ENCODE assay signal across 14 cellular contexts in genomic region chr9:136354592-136355085, GRCh38. TPM values are rescaled to one million over a fixed set of nuclear protein-coding genes. Genes with fewer than 3 reads are reported as not detected.
DNase-seq lines count a peak whose midpoint lies in the region; ATAC-seq, FAIRE-seq and TF ChIP-seq lines count a peak whose summit lies in the region.
"Had no signal": no experiment of that assay in that cellular context is flagged by ENCODE, and none has a peak within 500 bp of the region (broad histone marks: within the 10 kb centered on the region; RNA-seq: fewer than 3 reads in every experiment).

No MANE protein-coding gene starts in this region.

- no peak overlapping the region for H3K4me3 Mint-ChIP-seq in activated CD4-positive, alpha-beta memory T cell treated with anti-CD3 and anti-CD28 coated beads for 36 hours
- H3K4me3 Mint-ChIP-seq: CD4-positive, alpha-beta memory T cell; natural killer cell had no signal

- no peaks in the 10 kb centered on the region for H4K20me1 ChIP-seq in GM23248 (ENCODE audit: insufficient read depth)

- H3K9me3 ChIP-seq in GM23248 (ENCODE audit: low read depth) (no peaks in the 10 kb centered on the region), RWPE2 (ENCODE audit: severe bottlenecking) (no peaks in the 10 kb centered on the region), pancreas (no peaks in the 10 kb centered on the region)
- H3K9me3 ChIP-seq: thoracic aorta had no signal

- POLR2A ChIA-PET in activated CD4-positive, alpha-beta memory T cell treated with anti-CD3 and anti-CD28 coated beads for 36 hours (lab: Charles Lee), result interaction anchor here (0.9 to 1.4 kb wide), 2 partner anchors 8 to 9 kb away, joined by 3 to 5 read pairs; partner anchors contain the start of gene DNLZ

- no peak overlapping the region for H2AFZ ChIP-seq in GM23248

- no peak overlapping the region for H3K4me2 ChIP-seq in GM23248 (ENCODE audit: unreplicated experiment)

- H3K79me2 ChIP-seq in GM23248 (ENCODE audit: insufficient read depth), result no peaks in the 10 kb centered on the region

- no peaks in the 10 kb centered on the region for H3K36me3 ChIP-seq in GM23248 (ENCODE audit: low read depth)
- no peaks in the 10 kb centered on the region for H3K36me3 ChIP-seq in RWPE2 (ENCODE audit: low read depth)
- H3K36me3 ChIP-seq in pancreas, result no peaks in the 10 kb centered on the region

- H3K27me3 Mint-ChIP-seq in activated CD4-positive, alpha-beta memory T cell treated with anti-CD3 and anti-CD28 coated beads for 36 hours, result no peaks in the 10 kb centered on the region
- H3K27me3 Mint-ChIP-seq: CD4-positive, alpha-beta memory T cell had no signal

- no peaks in the 10 kb centered on the region for H3K9me2 ChIP-seq in GM23248 (ENCODE audit: insufficient read depth)

- H3K27ac Mint-ChIP-seq in activated CD4-positive, alpha-beta memory T cell treated with anti-CD3 and anti-CD28 coated beads for 36 hours, result no peak overlapping the region
- H3K27ac Mint-ChIP-seq: natural killer cell had no signal

- ATAC-seq in RWPE2 (ENCODE audit: low read depth), result peak; percentile 35
- ATAC-seq in pancreas, result peak; percentile 9 to 25 (median 14)
- ATAC-seq in GM19463 (IDR thresholded peaks at IDR 0.05; ENCODE audit: unreplicated experiment), result no peak
- no peak for ATAC-seq in GM21619 (IDR thresholded peaks at IDR 0.05; ENCODE audit: unreplicated experiment)
- ATAC-seq: natural killer cell had no signal

- in situ Hi-C loops in GM23248 (cut with MboI), result no loop called here

- DNase-seq in GM23248 (peak; percentile 77), RWPE2 (ENCODE audit: low spot score) (no peak), glomerular visceral epithelial cell (ENCODE audit: extremely low spot score) (peak; percentile 54), pancreas (no peak), GM20000 (ENCODE audit: low spot score) (no peak)
- no peak for DNase-seq in activated CD4-positive, alpha-beta memory T cell treated with anti-CD3 and anti-CD28 coated beads for 36 hours
- DNase-seq: CD4-positive, alpha-beta memory T cell; natural killer cell; NCI-H524 treated with DMSO at 0.1 percent for 48 hours; stimulated activated CD4-positive, alpha-beta T cell treated with anti-CD3 and anti-CD28 coated beads, Interleukin-2, amount 100 ng/mL, for 48 hours; T-helper 1 cell had no signal

- no peaks in the 10 kb centered on the region for H3K9me3 Mint-ChIP-seq in activated CD4-positive, alpha-beta memory T cell treated with anti-CD3 and anti-CD28 coated beads for 36 hours
- H3K9me3 Mint-ChIP-seq: CD4-positive, alpha-beta memory T cell; natural killer cell had no signal

- H3K27me3 ChIP-seq in GM23248 (replicated peaks; ENCODE audit: insufficient read depth), result no peaks in the 10 kb centered on the region
- no peaks in the 10 kb centered on the region for H3K27me3 ChIP-seq in RWPE2 (ENCODE audit: insufficient read depth, poor library complexity, severe bottlenecking)
- H3K27me3 ChIP-seq in pancreas, result no peaks in the 10 kb centered on the region

- 0 out of 2 replicates have a peak overlapping the region, but pooled peaks have one; percentile 0 for H3K9ac ChIP-seq in GM23248

- 0 out of 2 replicates have a peak, but pooled peaks cover 3% of the 10 kb centered on the region for H3F3A ChIP-seq in GM23248 (ENCODE audit: insufficient read depth)

- H3K36me3 Mint-ChIP-seq in activated CD4-positive, alpha-beta memory T cell treated with anti-CD3 and anti-CD28 coated beads for 36 hours, result no peaks in the 10 kb centered on the region
- H3K36me3 Mint-ChIP-seq: natural killer cell had no signal

- TF ChIP-seq CTCF in RWPE2 (IDR thresholded peaks at IDR 0.05; ENCODE audit: poor library complexity, severe bottlenecking), result no peak
- TF ChIP-seq CTCF in pancreas (IDR thresholded peaks at IDR 0.05), result no peak
- TF ChIP-seq CTCF in GM20000 (IDR thresholded peaks at IDR 0.05; ENCODE audit: extremely low read depth, missing control alignments), result no peak

- H3K4me1 Mint-ChIP-seq in activated CD4-positive, alpha-beta memory T cell treated with anti-CD3 and anti-CD28 coated beads for 36 hours (ENCODE audit: low read depth), result no peaks in the 10 kb centered on the region
- H3K4me1 Mint-ChIP-seq: natural killer cell had no signal

- no peak overlapping the region for H3K4me3 ChIP-seq in GM23248
- no peak overlapping the region for H3K4me3 ChIP-seq in RWPE2 (ENCODE audit: severe bottlenecking)
- no peak overlapping the region for H3K4me3 ChIP-seq in pancreas
- H3K4me3 ChIP-seq: thoracic aorta had no signal

- no peak for FAIRE-seq in pancreas (lab: Jason Lieb, UNC)

- intact Hi-C loops in pancreas (cut with DNase I), result no loop called here
- intact Hi-C loops in activated CD4-positive, alpha-beta memory T cell treated with anti-CD3 and anti-CD28 coated beads for 36 hours (cut with micrococcal nuclease), result no loop called here

- 37 to 47% methylated on average over 16 to 17 of the region's 17 CpGs for WGBS in GM23248 (ENCODE audit: low coverage in 1 of 2, low lambda C conversion rate in 2 of 2, missing lambda C conversion rate in 2 of 2), 2 experiments
- WGBS in pancreas, 2 donors, result 49 to 58% methylated on average over 17 of the region's 17 CpGs

- H3K27ac ChIP-seq in GM23248 (peak overlapping the region; percentile 33; the same call in 1 of the 2 replicates), RWPE2 (ENCODE audit: poor library complexity, severe bottlenecking) (no peak overlapping the region), pancreas (no peak overlapping the region)

- H3K4me1 ChIP-seq in GM23248 (ENCODE audit: insufficient read depth) (peaks cover 8% of the 10 kb centered on the region), RWPE2 (ENCODE audit: insufficient read depth, poor library complexity, severe bottlenecking) (no peaks in the 10 kb centered on the region), pancreas (no peaks in the 10 kb centered on the region)

- CTCF ChIA-PET in activated CD4-positive, alpha-beta memory T cell treated with anti-CD3 and anti-CD28 coated beads for 36 hours (lab: Charles Lee), result interaction anchor here (0.7 kb wide), 1 partner anchor 9 kb away, joined by 3 read pairs; the partner anchor contains the start of gene DNLZ

RNA-seq across cellular contexts. Expression of gene DNLZ, which starts 8.9 kb away (rescaled TPM):
- total RNA-seq in GM23248 (2014; rRNA removed; shearing (Covaris generic)), result 12.3 and 49.8 TPM in 2 replicates
- polyA plus RNA-seq in GM23248 (2016; fragmentation: Nextera tagmentation; extraction: Ambion mirVana) (25.9 and 27.1 TPM in 2 replicates), pancreas (10 to 100 TPM; 14.1 to 19.4 TPM)
- 10 to 100 TPM; 10.1 to 26.8 (median 14.4) TPM for total RNA-seq in pancreas
- 10 to 100 TPM; 14.5 to 15.2 TPM for total RNA-seq in activated CD4-positive, alpha-beta memory T cell treated with anti-CD3 and anti-CD28 coated beads for 36 hours

RNA-seq across cellular contexts. Expression of gene CARD9, which starts 18.8 kb away (rescaled TPM):
- 0.11 TPM in 1 of 2 replicates, not detected in the other for total RNA-seq in GM23248 (2014; rRNA removed; shearing (Covaris generic))
- 0.60 and 0.61 TPM in 2 replicates for polyA plus RNA-seq in GM23248 (2016; fragmentation: Nextera tagmentation; extraction: Ambion mirVana)
- 1 to 10 TPM in 2 of 6 donors, under 1 TPM in 4; 0.23 to 5.1 (median 0.86) TPM for total RNA-seq in pancreas
- polyA plus RNA-seq in pancreas, result 1 to 10 TPM; 1.3 to 2.9 TPM
- 1 to 10 TPM; 1.4 to 2.4 TPM for total RNA-seq in activated CD4-positive, alpha-beta memory T cell treated with anti-CD3 and anti-CD28 coated beads for 36 hours

RNA-seq across cellular contexts. Expression of gene GPSM1, which starts 27.3 kb away (rescaled TPM):
- 51.6 and 57.1 TPM in 2 replicates for total RNA-seq in GM23248 (2014; rRNA removed; shearing (Covaris generic))
- polyA plus RNA-seq in GM23248 (2016; fragmentation: Nextera tagmentation; extraction: Ambion mirVana) (12.4 and 13.7 TPM in 2 replicates), pancreas (10 to 100 TPM; 33.7 to 54.4 TPM)
- total RNA-seq in pancreas, result 10 to 100 TPM in 4 of 6 donors, 1 to 10 TPM in 2; 6.8 to 22.7 (median 11.5) TPM
- total RNA-seq in activated CD4-positive, alpha-beta memory T cell treated with anti-CD3 and anti-CD28 coated beads for 36 hours, result 10 to 100 TPM; 10.6 to 11.3 TPM

RNA-seq across cellular contexts. Expression of gene SNAPC4, which starts 45.3 kb away (rescaled TPM):
- total RNA-seq in GM23248 (2014; rRNA removed; shearing (Covaris generic)), result 5.2 and 8.2 TPM in 2 replicates
- polyA plus RNA-seq in GM23248 (2016; fragmentation: Nextera tagmentation; extraction: Ambion mirVana), result 3.3 and 4.4 TPM in 2 replicates
- total RNA-seq in pancreas, result 1 to 10 TPM; 3.8 to 6.4 (median 4.7) TPM
- 10 to 100 TPM; 18.1 to 22.0 TPM for polyA plus RNA-seq in pancreas
- total RNA-seq in activated CD4-positive, alpha-beta memory T cell treated with anti-CD3 and anti-CD28 coated beads for 36 hours, result 10 to 100 TPM; 13.9 to 14.3 TPM

RNA-seq across cellular contexts. Expression of gene CCDC187, which starts 50.7 kb away (rescaled TPM):
- not detected in 2 replicates for total RNA-seq in GM23248 (2014; rRNA removed; shearing (Covaris generic))
- polyA plus RNA-seq in GM23248 (2016; fragmentation: Nextera tagmentation; extraction: Ambion mirVana), result not detected in 2 replicates
- total RNA-seq in pancreas, result under 1 TPM; 0.14 to 0.58 (median 0.36) TPM
- polyA plus RNA-seq in pancreas, result 1 to 10 TPM; 2.0 to 2.6 TPM
- total RNA-seq in activated CD4-positive, alpha-beta memory T cell treated with anti-CD3 and anti-CD28 coated beads for 36 hours, result not detected
- total RNA-seq: CD4-positive, alpha-beta memory T cell; thoracic aorta had no signal
- polyA plus RNA-seq: CD4-positive, alpha-beta memory T cell had no signal

Comparison
In these comparisons a context has a peak if more than half of its experiments do, and no peak if none do; other contexts are left out.
1. DNase-seq: peak in GM23248 (single experiment) and glomerular visceral epithelial cell (single experiment); none in RWPE2 (single experiment), pancreas (0 of 6), GM20000 (single experiment) and activated CD4-positive, alpha-beta memory T cell treated with anti-CD3 and anti-CD28 coated beads for 36 hours (single experiment).
2. ATAC-seq: peak in RWPE2 (single experiment) and pancreas (4 of 4); none in GM19463 (single experiment) and GM21619 (single experiment).